Comparison of ENCODE assay signal across 28 cellular contexts in the genomic region with DNA sequence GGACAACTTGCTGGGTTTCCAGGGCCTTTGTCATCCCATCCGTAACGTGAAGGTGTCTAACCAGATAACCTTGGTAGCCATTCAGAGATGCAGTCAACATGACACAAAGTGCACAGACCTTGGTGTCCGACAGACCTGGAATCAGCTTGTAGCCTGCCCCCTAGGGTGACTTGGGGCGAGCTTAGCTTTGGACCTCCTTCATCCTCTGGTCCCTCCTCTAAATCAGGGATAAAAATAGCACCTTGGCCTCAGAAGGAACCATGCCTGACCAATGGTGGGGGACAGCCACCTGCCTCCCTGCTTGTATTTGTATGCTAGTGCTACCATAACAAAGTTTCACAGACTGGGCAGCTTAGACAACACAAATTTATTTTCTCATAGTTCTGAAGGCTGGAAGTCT. TPM values are rescaled to one million over a fixed set of nuclear protein-coding genes. Genes with fewer than 3 reads are reported as not detected.
A peak's percentile ranks its signal among the peaks of the same experiment; 100 is the strongest.
DNase-seq lines count a peak whose midpoint lies in the region; ATAC-seq, FAIRE-seq and TF ChIP-seq lines count a peak whose summit lies in the region.
"Had no signal": no experiment of that assay in that cellular context is flagged by ENCODE, and none has a peak within 500 bp of the region (broad histone marks: within the 10 kb centered on the region; RNA-seq: fewer than 3 reads in every experiment).

No MANE protein-coding gene starts in this region.

- H3K27ac Mint-ChIP-seq in endodermal cell: no peak overlapping the region
- H3K27ac Mint-ChIP-seq in stimulated activated effector memory CD8-positive, alpha-beta T cell treated with anti-CD3 and anti-CD28 coated beads, Interleukin-12 subunit alpha, Interleukin-12 subunit beta, amount 100 ng/mL, for 72 hours: peak overlapping the region; percentile 7

- ATAC-seq in stimulated activated effector memory CD8-positive, alpha-beta T cell treated with anti-CD3 and anti-CD28 coated beads, Interleukin-12 subunit alpha, Interleukin-12 subunit beta, amount 100 ng/mL, for 72 hours: no peak
- no peak for ATAC-seq in HG03457 (IDR thresholded peaks at IDR 0.05; ENCODE audit: unreplicated experiment)
- no peak for ATAC-seq in GM19328 (IDR thresholded peaks at IDR 0.05; ENCODE audit: unreplicated experiment)
- ATAC-seq: gastroesophageal sphincter, left cardiac atrium had no signal

- H3K4me1 Mint-ChIP-seq in endodermal cell: peaks cover 7% of the 10 kb centered on the region
- peaks cover 61% of the 10 kb centered on the region for H3K4me1 Mint-ChIP-seq in stimulated activated effector memory CD8-positive, alpha-beta T cell treated with anti-CD3 and anti-CD28 coated beads, Interleukin-12 subunit alpha, Interleukin-12 subunit beta, amount 100 ng/mL, for 72 hours

- H3K4me1 ChIP-seq in cardiac muscle cell (ENCODE audit: low read depth) (peaks cover 8% of the 10 kb centered on the region), endodermal cell (ENCODE audit: control insufficient read depth, insufficient read depth, low read length) (peaks cover 3% of the 10 kb centered on the region)

- no peaks in the 10 kb centered on the region for H3K9me3 ChIP-seq in cardiac muscle cell (ENCODE audit: low read depth)
- H3K9me3 ChIP-seq in endodermal cell (ENCODE audit: control insufficient read depth, low read length): no peaks in the 10 kb centered on the region
- H3K9me3 ChIP-seq: Caco-2, gastroesophageal sphincter, sigmoid colon, tibial nerve had no signal

- H3K27ac ChIP-seq in cardiac muscle cell: peak overlapping the region; percentile 52
- H3K27ac ChIP-seq in endodermal cell (ENCODE audit: low read depth, low read length): no peak overlapping the region
- H3K27ac ChIP-seq: sigmoid colon, tibial nerve had no signal

- H3K36me3 ChIP-seq in cardiac muscle cell: peaks cover 24% of the 10 kb centered on the region
- peaks cover 59% of the 10 kb centered on the region for H3K36me3 ChIP-seq in endodermal cell (ENCODE audit: control insufficient read depth, insufficient read depth, low read length)

- no peaks in the 10 kb centered on the region for H3K9me3 Mint-ChIP-seq in endodermal cell
- no peaks in the 10 kb centered on the region for H3K9me3 Mint-ChIP-seq in stimulated activated effector memory CD8-positive, alpha-beta T cell treated with anti-CD3 and anti-CD28 coated beads, Interleukin-12 subunit alpha, Interleukin-12 subunit beta, amount 100 ng/mL, for 72 hours
- H3K9me3 Mint-ChIP-seq: central memory CD8-positive, alpha-beta T cell had no signal

- 83 to 90% methylated on average over 4 of the region's 4 CpGs for WGBS in endodermal cell (ENCODE audit: insufficient coverage in 1 of 2, insufficient read length in 1 of 2), 2 experiments

- H3K4me3 ChIP-seq in cardiac muscle cell: no peak overlapping the region
- peak overlapping the region; percentile 93 for H3K4me3 ChIP-seq in endodermal cell (ENCODE audit: low read length)
- H3K4me3 ChIP-seq: gastroesophageal sphincter, sigmoid colon, tibial nerve had no signal

- TF ChIP-seq CTCF in cardiac muscle cell (IDR thresholded peaks at IDR 0.05; ENCODE audit: low read depth, low read length): no peak
- no peak for TF ChIP-seq CTCF in endodermal cell (conservative IDR thresholded peaks at IDR 0.05)

- TF ChIP-seq POLR2A in GM12892 (IDR thresholded peaks at IDR 0.05; ENCODE audit: low read depth, low read length): no peak

- H3K27me3 Mint-ChIP-seq in endodermal cell (ENCODE audit: insufficient read depth): no peaks in the 10 kb centered on the region
- H3K27me3 Mint-ChIP-seq: central memory CD8-positive, alpha-beta T cell had no signal

- peaks cover 41% of the 10 kb centered on the region for H3K36me3 Mint-ChIP-seq in endodermal cell (ENCODE audit: low read depth)
- peaks cover 93% of the 10 kb centered on the region for H3K36me3 Mint-ChIP-seq in stimulated activated effector memory CD8-positive, alpha-beta T cell treated with anti-CD3 and anti-CD28 coated beads, Interleukin-12 subunit alpha, Interleukin-12 subunit beta, amount 100 ng/mL, for 72 hours

- no peak overlapping the region for H3K4me3 Mint-ChIP-seq in endodermal cell
- H3K4me3 Mint-ChIP-seq in stimulated activated effector memory CD8-positive, alpha-beta T cell treated with anti-CD3 and anti-CD28 coated beads, Interleukin-12 subunit alpha, Interleukin-12 subunit beta, amount 100 ng/mL, for 72 hours: no peak overlapping the region
- H3K4me3 Mint-ChIP-seq: central memory CD8-positive, alpha-beta T cell had no signal

- peak in 1 of 2 donors; percentile 7 for DNase-seq in cardiac muscle cell (ENCODE audit: low read depth in 1 of 2, low spot score in 1 of 2)
- no peak for DNase-seq in cardiac septum (ENCODE audit: low spot score)
- DNase-seq in GM12892 (ENCODE audit: insufficient read length): no peak
- DNase-seq in endodermal cell: no peak
- no peak for DNase-seq in stimulated activated effector memory CD8-positive, alpha-beta T cell treated with anti-CD3 and anti-CD28 coated beads, Interleukin-12 subunit alpha, Interleukin-12 subunit beta, amount 100 ng/mL, for 72 hours (ENCODE audit: low spot score in 2 of 2)
- DNase-seq in SKM-1 (lab: John Stamatoyannopoulos, UW; ENCODE audit: unreplicated experiment): no peak
- DNase-seq: activated CD4-positive, alpha-beta T cell treated with anti-CD3 and anti-CD28 coated beads, Interleukin-2, amount 50 U/mL, for 4 hours; activated CD4-positive, CD25-positive, alpha-beta regulatory T cell; activated CD8-positive, alpha-beta memory T cell treated with anti-CD3 and anti-CD28 coated beads, Interleukin-2, amount 50 U/mL, for 4 hours; activated effector memory CD4-positive, alpha-beta T cell treated with Interleukin-2 at 50 U/mL for 16 hours; Caco-2; dermis blood vessel endothelial cell; DMS79; hippocampal formation; IMR-90; left cardiac atrium; NCI-H1105; NCI-H187 treated with DMSO at 0.1 percent for 48 hours; NCI-H526 treated with DMSO at 0.1 percent for 48 hours; sigmoid colon; stimulated activated CD4-positive, alpha-beta T cell treated with anti-CD3 and anti-CD28 coated beads, Interleukin-15, amount 100 ng/mL, for 24 hours had no signal

- H3K27me3 ChIP-seq in cardiac muscle cell: no peaks in the 10 kb centered on the region
- H3K27me3 ChIP-seq in endodermal cell (ENCODE audit: control insufficient read depth, insufficient read depth, low read length, poor library complexity, severe bottlenecking): no peaks in the 10 kb centered on the region
- H3K27me3 ChIP-seq: gastroesophageal sphincter, sigmoid colon, tibial nerve had no signal

- no peak overlapping the region for H3K9ac ChIP-seq in endodermal cell (ENCODE audit: extremely low read depth, low read length, poor library complexity, severe bottlenecking)

- peak; percentile 17 for FAIRE-seq in GM12892 (lab: Jason Lieb, UNC)
- FAIRE-seq: GM12891, RCC 7860 had no signal

- intact Hi-C loops in cardiac septum (cut with DNase I): no loop called here

RNA-seq across cellular contexts. Expression of a gene that starts 3.7 kb away (rescaled TPM):
- total RNA-seq in cardiac muscle cell (222 and 290 TPM in 2 replicates), cardiac septum (62.9 TPM), endodermal cell (100 to 1,000 TPM; 158 to 180 TPM)
- 119 and 125 TPM in 2 replicates for polyA plus RNA-seq in cardiac muscle cell
- 133 TPM for polyA plus RNA-seq in GM12892 (2012; ENCODE audit: missing spikeins)
- 174 TPM for polyA plus RNA-seq in endodermal cell (2013, experiment 1 of 2)
- polyA plus RNA-seq in endodermal cell (2013, experiment 2 of 2): 166 TPM

RNA-seq across cellular contexts. Expression of a gene that starts 4.5 kb away (rescaled TPM):
- total RNA-seq in cardiac muscle cell: 73.9 and 106 TPM in 2 replicates
- polyA plus RNA-seq in cardiac muscle cell: 68.8 and 69.8 TPM in 2 replicates
- total RNA-seq in cardiac septum: 97.4 TPM
- polyA plus RNA-seq in GM12892 (2012; ENCODE audit: missing spikeins): 57.9 TPM
- 10 to 100 TPM; 64.7 to 73.6 TPM for total RNA-seq in endodermal cell
- polyA plus RNA-seq in endodermal cell (2013, experiment 1 of 2): 38.1 TPM
- 44.2 TPM for polyA plus RNA-seq in endodermal cell (2013, experiment 2 of 2)

RNA-seq across cellular contexts. Expression of a gene that starts 33.4 kb away (rescaled TPM):
- 33.0 and 42.4 TPM in 2 replicates for total RNA-seq in cardiac muscle cell
- polyA plus RNA-seq in cardiac muscle cell: 48.4 and 58.5 TPM in 2 replicates
- 4.2 TPM for total RNA-seq in cardiac septum
- polyA plus RNA-seq in GM12892 (2012; ENCODE audit: missing spikeins): 1.7 TPM
- 10 to 100 TPM; 27.4 to 31.2 TPM for total RNA-seq in endodermal cell
- polyA plus RNA-seq in endodermal cell (2013, experiment 1 of 2): 30.7 TPM
- polyA plus RNA-seq in endodermal cell (2013, experiment 2 of 2): 24.6 TPM

RNA-seq across cellular contexts. Expression of a gene that starts 43.5 kb away (rescaled TPM):
- total RNA-seq in cardiac muscle cell (12.0 and 20.4 TPM in 2 replicates), cardiac septum (2.0 TPM), endodermal cell (10 to 100 TPM; 22.4 to 52.8 TPM)
- polyA plus RNA-seq in cardiac muscle cell: 17.2 and 24.1 TPM in 2 replicates
- 19.1 TPM for polyA plus RNA-seq in GM12892 (2012; ENCODE audit: missing spikeins)
- polyA plus RNA-seq in endodermal cell (2013, experiment 1 of 2): 6.2 TPM
- 6.4 TPM for polyA plus RNA-seq in endodermal cell (2013, experiment 2 of 2)
